In genomic region chr11:102225689-102226562, GRCh38 we compare ENCODE assay signal across 1 cellular context.
TF ChIP-seq lines count a peak whose summit lies in the region.

No MANE protein-coding gene starts in this region.

TF ChIP-seq in IMR-90, 13 proteins besides CTCF, POLR2A, EP300 and RAD21:
- TF ChIP-seq MAZ (IDR thresholded peaks at IDR 0.05; ENCODE audit: borderline replicate concordance, low read depth, low read length), result peak; percentile 78
- peak; percentile 23 for TF ChIP-seq BHLHE40 (IDR thresholded peaks at IDR 0.05; ENCODE audit: low read depth, low read length)
- no peak for TF ChIP-seq FOS (IDR thresholded peaks at IDR 0.05; ENCODE audit: low read depth, low read length)
- no peak for TF ChIP-seq CHD1 (IDR thresholded peaks at IDR 0.05; ENCODE audit: low read depth, low read length)
- no peak for TF ChIP-seq NFE2L2 (IDR thresholded peaks at IDR 0.05; ENCODE audit: low read depth, low read length)
- TF ChIP-seq RCOR1 (IDR thresholded peaks at IDR 0.05; ENCODE audit: insufficient replicate concordance, low read length), result peak; percentile 50
- peak; percentile 38; the same call in 1 of the 2 replicates for TF ChIP-seq USF2 (IDR thresholded peaks at IDR 0.05; ENCODE audit: low read depth, low read length)
- TF ChIP-seq RFX5 (IDR thresholded peaks at IDR 0.05; ENCODE audit: low read depth, low read length), result no peak
- no peak for TF ChIP-seq ELK1 (IDR thresholded peaks at IDR 0.05; ENCODE audit: borderline replicate concordance, low read depth, low read length)
- peak; percentile 81; the same call in 1 of the 2 replicates for TF ChIP-seq MXI1 (IDR thresholded peaks at IDR 0.05; ENCODE audit: borderline replicate concordance, low read depth, low read length)
- no peak for TF ChIP-seq SMC3 (IDR thresholded peaks at IDR 0.05; ENCODE audit: low read depth, low read length)
- TF ChIP-seq MAFK (IDR thresholded peaks at IDR 0.05; ENCODE audit: low read depth, low read length), result peak; percentile 31
- TF ChIP-seq CEBPB (IDR thresholded peaks at IDR 0.05; ENCODE audit: low read depth, low read length), result peak; percentile 68
